Comparison of ENCODE assay signal across 18 cellular contexts in genomic region chr2:51424418-51424817, GRCh38.
DNase-seq lines count a peak whose midpoint lies in the region; ATAC-seq, FAIRE-seq and TF ChIP-seq lines count a peak whose summit lies in the region.
"Had no signal": no experiment of that assay in that cellular context is flagged by ENCODE, and none has a peak within 500 bp of the region (broad histone marks: within the 10 kb centered on the region; RNA-seq: fewer than 3 reads in every experiment).

No MANE protein-coding gene starts in this region.

- H3K36me3 ChIP-seq in Caco-2 (ENCODE audit: control insufficient read depth, insufficient read depth, low read length) (no peaks in the 10 kb centered on the region), brain microvascular endothelial cell (replicated peaks) (no peaks in the 10 kb centered on the region), HepG2 (replicated peaks in 1 of 2; ENCODE audit: control insufficient read depth in 1 of 2, insufficient read depth in 2 of 2, low read length in 2 of 2) (no peaks in the 10 kb centered on the region)
- H3K36me3 ChIP-seq: BLaER1, gastrocnemius medialis, prostate gland had no signal

- H3K9ac ChIP-seq in HepG2 (ENCODE audit: insufficient read depth, low read depth, low read length) = no peak overlapping the region
- H3K9ac ChIP-seq: BLaER1 had no signal

- no peak for TF ChIP-seq POLR2A in HepG2 (IDR thresholded peaks at IDR 0.05; ENCODE audit: insufficient read depth in 1 of 2, low read depth in 2 of 2, low read length in 2 of 2)

- no peak overlapping the region for H3K4me3 Mint-ChIP-seq in Caco-2 (ENCODE audit: unreplicated experiment)
- H3K4me3 Mint-ChIP-seq in HFFc6 = no peak overlapping the region; the same call in 1 of the 2 replicates
- H3K4me3 Mint-ChIP-seq: activated naive CD4-positive, alpha-beta T cell treated with anti-CD3 and anti-CD28 coated beads, Interleukin-2, amount 10 ng/mL, durations not matched to agents 7 days and 5 days; naive B cell had no signal

- H3K27ac Mint-ChIP-seq in Caco-2 (ENCODE audit: unreplicated experiment) (no peak overlapping the region), HFFc6 (no peak overlapping the region)
- H3K27ac Mint-ChIP-seq: activated naive CD4-positive, alpha-beta T cell treated with anti-CD3 and anti-CD28 coated beads, Interleukin-2, amount 10 ng/mL, durations not matched to agents 7 days and 5 days; naive B cell had no signal

- H3K27me3 ChIP-seq in Caco-2 (replicated peaks; ENCODE audit: control insufficient read depth, insufficient read depth, low read length) = no peaks in the 10 kb centered on the region
- H3K27me3 ChIP-seq in brain microvascular endothelial cell (replicated peaks) = no peaks in the 10 kb centered on the region
- H3K27me3 ChIP-seq in HepG2 (ENCODE audit: control insufficient read depth in 1 of 2, insufficient read depth in 2 of 2, low read length in 2 of 2) = no peaks in the 10 kb centered on the region
- H3K27me3 ChIP-seq: BLaER1, gastrocnemius medialis, testis had no signal

- H3K4me1 Mint-ChIP-seq in Caco-2 (ENCODE audit: low read depth, unreplicated experiment) = no peaks in the 10 kb centered on the region
- no peaks in the 10 kb centered on the region; the same call in 1 of the 2 replicates for H3K4me1 Mint-ChIP-seq in HFFc6 (ENCODE audit: low read depth)
- H3K4me1 Mint-ChIP-seq: activated naive CD4-positive, alpha-beta T cell treated with anti-CD3 and anti-CD28 coated beads, Interleukin-2, amount 10 ng/mL, durations not matched to agents 7 days and 5 days; naive B cell had no signal

- H3K4me1 ChIP-seq in Caco-2 (no peaks in the 10 kb centered on the region), HepG2 (ENCODE audit: insufficient read depth, low read length) (no peaks in the 10 kb centered on the region)
- H3K4me1 ChIP-seq: BLaER1, gastrocnemius medialis, prostate gland, testis had no signal

- no peak overlapping the region for H3K4me2 ChIP-seq in HepG2 (ENCODE audit: low read depth, low read length)
- H3K4me2 ChIP-seq: BLaER1 had no signal

- no peak overlapping the region for H3K27ac ChIP-seq in brain microvascular endothelial cell
- no peak overlapping the region for H3K27ac ChIP-seq in HepG2 (ENCODE audit: extremely low read length, insufficient read depth, low read length)
- H3K27ac ChIP-seq: BLaER1, coronary artery, gastrocnemius medialis, prostate gland, testis had no signal

- H3K27me3 Mint-ChIP-seq in Caco-2 (ENCODE audit: insufficient read depth, unreplicated experiment) (no peaks in the 10 kb centered on the region), HFFc6 (ENCODE audit: insufficient read depth) (no peaks in the 10 kb centered on the region)
- H3K27me3 Mint-ChIP-seq: activated naive CD4-positive, alpha-beta T cell treated with anti-CD3 and anti-CD28 coated beads, Interleukin-2, amount 10 ng/mL, durations not matched to agents 7 days and 5 days; naive B cell had no signal

- H3K9me3 ChIP-seq in Caco-2 (0 out of 2 replicates have a peak, but pooled peaks cover 3% of the 10 kb centered on the region), HepG2 (ENCODE audit: low read length) (peaks cover 90% of the 10 kb centered on the region)
- H3K9me3 ChIP-seq: gastrocnemius medialis, prostate gland, testis had no signal

- intact Hi-C loops in Caco-2 (cut with micrococcal nuclease; ENCODE audit: unreplicated experiment) (no loop called here), HepG2 (cut with micrococcal nuclease; ENCODE audit: unreplicated experiment) (no loop called here)

- no peak overlapping the region for H3K4me3 ChIP-seq in Caco-2 (ENCODE audit: low read depth, low read length)
- H3K4me3 ChIP-seq in brain microvascular endothelial cell (ENCODE audit: low read depth, low read length) = no peak overlapping the region
- no peak overlapping the region for H3K4me3 ChIP-seq in HepG2 (replicated peaks in 1 of 3; ENCODE audit: insufficient read depth in 1 of 3, low read depth in 2 of 3, low read length in 3 of 3)
- H3K4me3 ChIP-seq: BLaER1, coronary artery, gastrocnemius medialis, prostate gland, testis had no signal

- FAIRE-seq in HepG2 (lab: Jason Lieb, UNC) = no peak
- FAIRE-seq: astrocyte, small intestine had no signal

- TF ChIP-seq CTCF in Caco-2 (IDR thresholded peaks at IDR 0.05; ENCODE audit: insufficient read depth in 1 of 2, low read depth in 1 of 2, low read length in 1 of 2, severe bottlenecking in 1 of 2, unreplicated experiment in 1 of 2) = no peak
- peak; percentile 50 for TF ChIP-seq CTCF in HFFc6 (IDR thresholded peaks at IDR 0.05)
- TF ChIP-seq CTCF in brain microvascular endothelial cell (IDR thresholded peaks at IDR 0.05; ENCODE audit: low read depth, low read length, missing control alignments) = peak; percentile 24
- TF ChIP-seq CTCF in HepG2 (CRISPR knock-in tag; IDR thresholded peaks at IDR 0.05) = no peak

- WGBS in HepG2 (ENCODE audit: low lambda C conversion rate) = 0% methylated on average over 2 of the region's 2 CpGs

- in situ Hi-C loops in brain microvascular endothelial cell (cut with HindIII; ENCODE audit: low pct_ligation_motif_present, low sequenced_read_pairs) = no loop called here
- in situ Hi-C loops in HepG2 (cut with HindIII; ENCODE audit: extremely low pct_ligation_motif_present, low pct_unique_long_range_greater_than_20kb) = no loop called here

- TF ChIP-seq EP300 in HepG2 (IDR thresholded peaks at IDR 0.05; ENCODE audit: low read depth in 2 of 2, low read length in 2 of 2) = no peak
- no peak for TF ChIP-seq EP300 in HepG2 (CRISPR knock-in tag; IDR thresholded peaks at IDR 0.05; ENCODE audit: borderline replicate concordance)

- BruUV-seq in Caco-2 (replicated peaks; lab: Mats Ljungman, UMichigan) = no TSS peak
- no TSS peak for BruUV-seq in HepG2 (replicated peaks; lab: Mats Ljungman, UMichigan)

- DNase-seq in Caco-2 (peak; percentile 2 to 36), HFFc6 (no peak), brain microvascular endothelial cell (no peak), HepG2 (ENCODE audit: low spot score) (no peak)
- DNase-seq: activated CD4-positive, alpha-beta T cell treated with anti-CD3 and anti-CD28 coated beads, Interleukin-2, amount 50 U/mL, for 1 hour; activated naive CD4-positive, alpha-beta T cell treated with anti-CD3 and anti-CD28 coated beads, Interleukin-2, amount 10 ng/mL, durations not matched to agents 7 days and 5 days; gastrocnemius medialis; naive B cell; NCI-H1930; small intestine; testis had no signal

- TF ChIP-seq RAD21 in HepG2 (CRISPR knock-in tag; IDR thresholded peaks at IDR 0.05) = no peak

- no peaks in the 10 kb centered on the region for H3K36me3 Mint-ChIP-seq in Caco-2 (ENCODE audit: insufficient read depth, unreplicated experiment)
- H3K36me3 Mint-ChIP-seq in HFFc6 (ENCODE audit: low read depth) = no peaks in the 10 kb centered on the region; the same call in 1 of the 2 replicates
- H3K36me3 Mint-ChIP-seq: activated naive CD4-positive, alpha-beta T cell treated with anti-CD3 and anti-CD28 coated beads, Interleukin-2, amount 10 ng/mL, durations not matched to agents 7 days and 5 days; naive B cell had no signal

- ATAC-seq in HepG2 (no peak), GM21526 (IDR thresholded peaks at IDR 0.05; ENCODE audit: low FRiP score, unreplicated experiment) (no peak), HG02678 (IDR thresholded peaks at IDR 0.05; ENCODE audit: unreplicated experiment) (no peak), HG02763 (IDR thresholded peaks at IDR 0.05; ENCODE audit: unreplicated experiment) (no peak)
- ATAC-seq: gastrocnemius medialis had no signal

- H3K79me2 ChIP-seq in HepG2 (ENCODE audit: insufficient read depth, low read length) = no peaks in the 10 kb centered on the region

- H3K9me3 Mint-ChIP-seq in Caco-2 (ENCODE audit: unreplicated experiment) (peaks cover 13% of the 10 kb centered on the region), HFFc6 (peaks cover 19% of the 10 kb centered on the region)

- no peaks in the 10 kb centered on the region for H4K20me1 ChIP-seq in HepG2 (ENCODE audit: insufficient read depth, low read length)
- H4K20me1 ChIP-seq: BLaER1 had no signal

- no peak overlapping the region for H2AFZ ChIP-seq in HepG2 (ENCODE audit: low read length)

- CTCF ChIA-PET in Caco-2 (lab: Charles Lee) (interaction anchor here (0.6 kb wide), 1 partner anchor 279 kb away, joined by 3 read pairs; no protein-coding TSS in a partner anchor), HepG2 (lab: Yijun Ruan, JAX; ENCODE audit: low intra/inter-chr PET ratio, low total read pairs) (no interaction called here)

- POLR2A ChIA-PET in Caco-2 (lab: Charles Lee) (no interaction called here), HepG2 (lab: Yijun Ruan, JAX) (no interaction called here)

TF ChIP-seq in HepG2, 621 proteins besides CTCF, POLR2A, EP300 and RAD21:
- TF ChIP-seq KLF13 (CRISPR knock-in tag; IDR thresholded peaks at IDR 0.05) (no peak), STAG1 (CRISPR knock-in tag; IDR thresholded peaks at IDR 0.05) (peak; percentile 21; the same call in 1 of the 2 replicates), FIP1L1 (IDR thresholded peaks at IDR 0.05; ENCODE audit: borderline replicate concordance, insufficient read depth, low read depth, low read length) (no peak), ZNF276 (CRISPR knock-in tag; IDR thresholded peaks at IDR 0.05; ENCODE audit: low read depth) (no peak), ZNF850 (CRISPR knock-in tag; conservative IDR thresholded peaks at IDR 0.05) (no peak)

Comparison
In these comparisons a context has a peak if more than half of its experiments do, and no peak if none do; other contexts are left out.
1. DNase-seq: peak in Caco-2 (2 of 2); none in HFFc6 (single experiment), brain microvascular endothelial cell (single experiment) and HepG2 (single experiment).
2. CTCF ChIP-seq: peak in HFFc6 (single experiment) and brain microvascular endothelial cell (single experiment); none in Caco-2 (0 of 2) and HepG2 (single experiment).